Comparison of ENCODE assay signal across 15 cellular contexts in the genomic region with DNA sequence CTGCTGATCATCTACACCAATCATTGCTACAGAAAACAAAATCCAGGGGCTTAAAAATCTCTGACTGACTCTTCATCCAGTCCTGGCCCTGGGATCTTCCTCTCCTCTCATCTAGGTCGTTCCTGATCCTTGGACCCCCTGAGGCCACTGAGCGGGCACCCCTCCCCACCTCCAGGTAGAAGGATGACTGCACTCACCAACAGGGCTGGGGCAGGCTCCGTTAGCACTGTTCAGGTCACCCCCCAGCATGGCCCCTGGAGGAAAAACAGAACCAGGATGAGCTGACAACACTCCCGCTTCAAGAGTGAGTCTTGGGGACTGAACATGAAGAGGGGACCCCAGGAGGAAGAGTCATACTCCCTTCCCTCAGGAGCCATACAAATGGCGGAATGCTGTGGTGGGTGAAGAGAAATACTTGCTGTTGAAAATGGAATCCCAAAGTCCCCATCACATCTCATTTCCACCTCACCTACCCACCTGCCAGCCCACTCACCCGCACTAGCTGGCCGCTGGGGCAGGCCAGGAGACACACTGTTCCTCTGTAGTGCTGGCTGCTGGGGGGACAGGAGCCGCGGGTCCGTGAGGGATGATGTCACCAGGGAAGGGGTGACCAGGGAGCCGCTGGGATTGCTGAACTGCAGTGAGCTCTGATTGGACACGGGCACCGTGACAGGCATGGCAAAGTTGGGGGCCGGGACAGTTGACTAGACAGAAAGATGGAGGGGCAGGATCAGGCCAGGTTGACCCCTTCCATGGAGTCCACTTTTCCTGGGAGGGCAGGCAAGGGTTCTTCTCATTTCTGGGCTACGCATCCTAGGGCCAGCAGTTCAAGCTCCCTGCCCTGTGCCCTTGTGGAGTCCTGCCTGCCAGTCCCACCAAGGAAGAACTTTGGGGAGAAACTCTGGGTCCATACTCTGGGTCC. TPM values are rescaled to one million over a fixed set of nuclear protein-coding genes. Genes with fewer than 3 reads are reported as not detected.
A peak's percentile ranks its signal among the peaks of the same experiment; 100 is the strongest.
DNase-seq lines count a peak whose midpoint lies in the region; ATAC-seq and TF ChIP-seq lines count a peak whose summit lies in the region.
"Had no signal": no experiment of that assay in that cellular context is flagged by ENCODE, and none has a peak within 500 bp of the region (broad histone marks: within the 10 kb centered on the region; RNA-seq: fewer than 3 reads in every experiment).

No MANE protein-coding gene starts in this region.

- no peak for TF ChIP-seq CTCF in activated CD8-positive, alpha-beta T cell treated with anti-CD3 and anti-CD28 coated beads for 36 hours (IDR thresholded peaks at IDR 0.05)
- TF ChIP-seq CTCF in fibroblast of lung (conservative IDR thresholded peaks at IDR 0.05 in 1 of 2, IDR thresholded peaks at IDR 0.05 in 1 of 2; ENCODE audit: low read depth in 1 of 2, low read length in 2 of 2): no peak

- H3K27me3 ChIP-seq in fibroblast of lung (ENCODE audit: control insufficient read depth, insufficient read depth, low read length): no peaks in the 10 kb centered on the region

- H2AFZ ChIP-seq in fibroblast of lung (ENCODE audit: low read length): no peak overlapping the region

- no peak overlapping the region for H3K4me3 Mint-ChIP-seq in T-helper 1 cell treated with Interleukin-12 subunit alpha and Interleukin-12 subunit beta and Interleukin-4 antibody, amounts not matched to agents 30 μg/mL and 1 μg/mL, for 36 hours
- no peak overlapping the region for H3K4me3 Mint-ChIP-seq in activated CD8-positive, alpha-beta T cell treated with anti-CD3 and anti-CD28 coated beads for 36 hours
- no peak overlapping the region for H3K4me3 Mint-ChIP-seq in stimulated activated effector memory CD8-positive, alpha-beta T cell treated with anti-CD3 and anti-CD28 coated beads, Interleukin-12 subunit alpha, Interleukin-12 subunit beta, amount 100 ng/mL, for 72 hours

- peaks cover 42% of the 10 kb centered on the region for H3K36me3 ChIP-seq in fibroblast of lung (ENCODE audit: control insufficient read depth, insufficient read depth, low read length)

- H3K4me1 ChIP-seq in fibroblast of lung (ENCODE audit: control insufficient read depth, extremely low read depth, insufficient read depth, low read length): peaks cover 31% of the 10 kb centered on the region

- no peaks in the 10 kb centered on the region for H3K27me3 Mint-ChIP-seq in T-helper 1 cell treated with Interleukin-12 subunit alpha and Interleukin-12 subunit beta and Interleukin-4 antibody, amounts not matched to agents 30 μg/mL and 1 μg/mL, for 36 hours (ENCODE audit: low read depth)
- no peaks in the 10 kb centered on the region for H3K27me3 Mint-ChIP-seq in activated CD8-positive, alpha-beta T cell treated with anti-CD3 and anti-CD28 coated beads for 36 hours

- ATAC-seq in activated CD8-positive, alpha-beta T cell treated with anti-CD3 and anti-CD28 coated beads for 36 hours: no peak
- no peak for ATAC-seq in stimulated activated effector memory CD8-positive, alpha-beta T cell treated with anti-CD3 and anti-CD28 coated beads, Interleukin-12 subunit alpha, Interleukin-12 subunit beta, amount 100 ng/mL, for 72 hours
- ATAC-seq in GM18873 (IDR thresholded peaks at IDR 0.05; ENCODE audit: low FRiP score, unreplicated experiment): no peak
- ATAC-seq: mucosa of descending colon had no signal

- POLR2A ChIA-PET in activated CD8-positive, alpha-beta T cell treated with anti-CD3 and anti-CD28 coated beads for 36 hours (lab: Charles Lee): interaction anchor here (2.0 to 15.0 kb wide), 3 partner anchors 8 to 45 kb away, joined by 7 to 245 read pairs (median 7); partner anchors contain the start of gene MEF2D

- H3K4me3 ChIP-seq in fibroblast of lung (replicated peaks in 1 of 4; ENCODE audit: control extremely low read depth in 1 of 4, insufficient read depth in 1 of 4, low read depth in 3 of 4, low read length in 4 of 4): no peak overlapping the region
- H3K4me3 ChIP-seq: mucosa of descending colon had no signal

- no peaks in the 10 kb centered on the region for H3K9me3 Mint-ChIP-seq in T-helper 1 cell treated with Interleukin-12 subunit alpha and Interleukin-12 subunit beta and Interleukin-4 antibody, amounts not matched to agents 30 μg/mL and 1 μg/mL, for 36 hours
- no peaks in the 10 kb centered on the region for H3K9me3 Mint-ChIP-seq in activated CD8-positive, alpha-beta T cell treated with anti-CD3 and anti-CD28 coated beads for 36 hours
- no peaks in the 10 kb centered on the region for H3K9me3 Mint-ChIP-seq in stimulated activated effector memory CD8-positive, alpha-beta T cell treated with anti-CD3 and anti-CD28 coated beads, Interleukin-12 subunit alpha, Interleukin-12 subunit beta, amount 100 ng/mL, for 72 hours

- no peaks in the 10 kb centered on the region for H3K9me3 ChIP-seq in fibroblast of lung (ENCODE audit: control insufficient read depth, insufficient read depth, low read depth, low read length)
- H3K9me3 ChIP-seq: mucosa of descending colon had no signal

- H3K36me3 Mint-ChIP-seq in T-helper 1 cell treated with Interleukin-12 subunit alpha and Interleukin-12 subunit beta and Interleukin-4 antibody, amounts not matched to agents 30 μg/mL and 1 μg/mL, for 36 hours (ENCODE audit: low read depth): peaks cover 54% of the 10 kb centered on the region
- peaks cover 57% of the 10 kb centered on the region for H3K36me3 Mint-ChIP-seq in activated CD8-positive, alpha-beta T cell treated with anti-CD3 and anti-CD28 coated beads for 36 hours (ENCODE audit: low read depth)
- peaks cover 86% of the 10 kb centered on the region for H3K36me3 Mint-ChIP-seq in stimulated activated effector memory CD8-positive, alpha-beta T cell treated with anti-CD3 and anti-CD28 coated beads, Interleukin-12 subunit alpha, Interleukin-12 subunit beta, amount 100 ng/mL, for 72 hours

- no peak overlapping the region for H3K9ac ChIP-seq in fibroblast of lung (ENCODE audit: insufficient read depth, low read length)

- peak overlapping the region; percentile 47 for H3K27ac ChIP-seq in fibroblast of lung (ENCODE audit: insufficient read depth, low read length)
- H3K27ac ChIP-seq: VCaP had no signal

- peaks cover 35% of the 10 kb centered on the region for H3K4me1 Mint-ChIP-seq in T-helper 1 cell treated with Interleukin-12 subunit alpha and Interleukin-12 subunit beta and Interleukin-4 antibody, amounts not matched to agents 30 μg/mL and 1 μg/mL, for 36 hours (ENCODE audit: low read depth)
- H3K4me1 Mint-ChIP-seq in activated CD8-positive, alpha-beta T cell treated with anti-CD3 and anti-CD28 coated beads for 36 hours (ENCODE audit: low read depth): peaks cover 58% of the 10 kb centered on the region
- peaks cover 87% of the 10 kb centered on the region for H3K4me1 Mint-ChIP-seq in stimulated activated effector memory CD8-positive, alpha-beta T cell treated with anti-CD3 and anti-CD28 coated beads, Interleukin-12 subunit alpha, Interleukin-12 subunit beta, amount 100 ng/mL, for 72 hours

- H3K27ac Mint-ChIP-seq in T-helper 1 cell treated with Interleukin-12 subunit alpha and Interleukin-12 subunit beta and Interleukin-4 antibody, amounts not matched to agents 30 μg/mL and 1 μg/mL, for 36 hours: peak overlapping the region; percentile 5
- peak overlapping the region; percentile 22 for H3K27ac Mint-ChIP-seq in activated CD8-positive, alpha-beta T cell treated with anti-CD3 and anti-CD28 coated beads for 36 hours
- peak overlapping the region; percentile 54 for H3K27ac Mint-ChIP-seq in stimulated activated effector memory CD8-positive, alpha-beta T cell treated with anti-CD3 and anti-CD28 coated beads, Interleukin-12 subunit alpha, Interleukin-12 subunit beta, amount 100 ng/mL, for 72 hours

- no peak overlapping the region for H3K4me2 ChIP-seq in fibroblast of lung (ENCODE audit: extremely low read depth, insufficient read depth, low read length)

- peaks cover 4% of the 10 kb centered on the region for H4K20me1 ChIP-seq in fibroblast of lung (ENCODE audit: control insufficient read depth, extremely low read depth, insufficient read depth, low read length)

- DNase-seq in T-helper 1 cell: no peak
- no peak for DNase-seq in activated CD8-positive, alpha-beta T cell treated with anti-CD3 and anti-CD28 coated beads for 36 hours
- no peak for DNase-seq in fibroblast of lung (ENCODE audit: low read depth in 2 of 2)
- DNase-seq in stimulated activated effector memory CD8-positive, alpha-beta T cell treated with anti-CD3 and anti-CD28 coated beads, Interleukin-12 subunit alpha, Interleukin-12 subunit beta, amount 100 ng/mL, for 72 hours (ENCODE audit: low spot score in 2 of 2): no peak
- no peak for DNase-seq in 8988T
- no peak for DNase-seq in SW 1271 (lab: John Stamatoyannopoulos, UW)
- DNase-seq: activated CD8-positive, alpha-beta memory T cell treated with anti-CD3 and anti-CD28 coated beads, Interleukin-2, amount 50 U/mL, for 48 hours; KG1; mucosa of descending colon; NCI-H1436; NCI-H446; stimulated activated CD4-positive, alpha-beta T cell treated with anti-CD3 and anti-CD28 coated beads, Interleukin-4, amount 100 ng/mL, for 1 hour had no signal

- H3K79me2 ChIP-seq in fibroblast of lung (ENCODE audit: control insufficient read depth, insufficient read depth, low read length): peaks cover 15% of the 10 kb centered on the region

- CTCF ChIA-PET in activated CD8-positive, alpha-beta T cell treated with anti-CD3 and anti-CD28 coated beads for 36 hours (lab: Charles Lee): interaction anchor here (1.1 to 14.3 kb wide), 7 partner anchors 12 to 112 kb away, joined by 3 to 220 read pairs (median 14); partner anchors contain the start of genes MEF2D and NAXE

- intact Hi-C loops in activated CD8-positive, alpha-beta T cell treated with anti-CD3 and anti-CD28 coated beads for 36 hours (cut with micrococcal nuclease): loop anchor here (1.0 kb wide), 1 partner anchor 129 kb away; no protein-coding TSS in a partner anchor

RNA-seq across cellular contexts. Expression of gene MEF2D, which starts 21.2 kb away (rescaled TPM):
- total RNA-seq in activated CD8-positive, alpha-beta T cell treated with anti-CD3 and anti-CD28 coated beads for 36 hours: 10 to 100 TPM; 35.3 to 35.8 TPM
- 4.6 and 9.9 TPM in 2 replicates for total RNA-seq in fibroblast of lung
- 12.7 and 13.1 TPM in 2 replicates for polyA plus RNA-seq in fibroblast of lung
- polyA plus RNA-seq in fibroblast of lung (2012): 23.3 and 27.8 TPM in 2 replicates
- 30.5 and 45.4 TPM in 2 replicates for polyA minus RNA-seq in fibroblast of lung (ENCODE audit: low replicate concordance)
